6 cellular contexts compared by ENCODE assay signal in the genomic region with DNA sequence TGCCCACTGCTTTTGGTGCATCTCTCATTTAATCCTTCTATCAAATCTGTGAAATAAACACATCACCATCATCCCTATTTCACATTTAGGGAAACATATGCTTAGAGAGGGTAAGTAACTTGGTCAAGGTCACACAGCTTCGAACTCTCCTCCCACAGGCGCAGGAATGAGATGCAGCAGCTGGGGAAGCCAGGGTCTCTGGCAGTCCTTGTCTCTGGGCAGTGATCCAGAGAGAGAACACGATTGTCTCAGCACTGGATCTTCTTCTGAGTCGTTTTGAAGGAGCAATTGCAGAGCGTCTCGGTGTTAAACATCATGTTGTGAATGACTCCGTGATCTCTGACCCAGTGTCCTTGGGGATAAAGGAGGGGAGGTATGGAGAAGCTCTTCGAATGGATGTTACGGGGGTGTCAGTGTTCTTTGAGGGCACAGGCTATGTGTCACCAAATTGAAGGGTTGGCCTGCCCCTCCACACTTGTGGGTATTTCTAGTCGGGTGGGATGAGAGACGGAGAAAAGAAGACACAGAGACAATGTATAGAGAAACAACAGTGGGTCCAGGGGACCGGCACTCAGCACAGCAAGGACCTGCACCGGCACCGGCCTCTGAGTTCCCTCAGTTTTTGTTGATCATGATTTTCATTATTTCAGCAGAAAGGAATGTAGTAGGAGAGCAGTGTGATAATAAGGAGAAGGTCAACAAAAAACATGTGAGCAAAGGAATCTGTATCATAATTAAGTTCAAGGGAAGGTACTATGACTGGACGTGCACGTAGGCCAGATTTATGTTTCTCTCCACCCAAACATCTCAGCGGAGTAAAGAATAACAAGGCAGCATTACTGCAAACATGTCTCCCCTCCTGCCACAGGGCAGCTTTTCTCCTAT. TPM values are rescaled to one million over a fixed set of nuclear protein-coding genes. Genes with fewer than 3 reads are reported as not detected.
"Had no signal": no experiment of that assay in that cellular context is flagged by ENCODE, and none has a peak within 500 bp of the region (broad histone marks: within the 10 kb centered on the region; RNA-seq: fewer than 3 reads in every experiment).

No MANE protein-coding gene starts in this region.

RNA-seq across cellular contexts. Expression of gene ALG1L2, which starts 41.5 kb away (rescaled TPM):
- total RNA-seq: activated T-helper 2 cell treated with anti-CD3 and anti-CD28 coated beads, Interferon-gamma antibody, Interleukin-2, Interleukin-4, amounts not matched to agents 10 μg/mL and 5 μg/mL and 100 μg/mL, durations not matched to agents 14 hours and 24 hours and 36 hours; kidney epithelial cell; mononuclear cell; T-helper 1 cell treated with Interleukin-12 subunit alpha and Interleukin-12 subunit beta and Interleukin-4 antibody, amounts not matched to agents 30 ng/mL and 1 ng/mL, for 36 hours; thoracic aorta; vagina had no signal
